Comparison of ENCODE assay signal across 22 cellular contexts in genomic region chr11:70734379-70734778, GRCh38.
"Had no signal": no experiment of that assay in that cellular context is flagged by ENCODE, and none has a peak within 500 bp of the region (broad histone marks: within the 10 kb centered on the region; RNA-seq: fewer than 3 reads in every experiment).

No MANE protein-coding gene starts in this region.

- H3K36me3 Mint-ChIP-seq: naive thymus-derived CD8-positive, alpha-beta T cell had no signal

- DNase-seq: effector CD4-positive, alpha-beta T cell; mammary epithelial cell; mesendoderm; midbrain; nephron progenitor cell; occipital lobe; retina; small intestine; stimulated activated CD4-positive, alpha-beta T cell treated with anti-CD3 and anti-CD28 coated beads, Interleukin-12 subunit alpha, Interleukin-12 subunit beta, amount 100 ng/mL, for 4 hours; stimulated activated CD4-positive, alpha-beta T cell treated with anti-CD3 and anti-CD28 coated beads, Interleukin-1b, Interleukin-23, amount 100 ng/mL, for 48 hours; stimulated activated CD4-positive, alpha-beta T cell treated with anti-CD3 and anti-CD28 coated beads, Interleukin-4, amount 100 ng/mL, for 1 hour; stimulated activated CD8-positive, alpha-beta memory T cell treated with anti-CD3 and anti-CD28 coated beads, Interleukin-4, amount 100 ng/mL, for 48 hours; stimulated activated naive CD4-positive, alpha-beta T cell; stimulated activated naive CD8-positive, alpha-beta T cell treated with anti-CD3 and anti-CD28 coated beads, Interleukin-15, amount 100 ng/mL, for 72 hours; transverse colon had no signal

- H3K9me3 Mint-ChIP-seq: nephron progenitor cell; stimulated activated naive CD8-positive, alpha-beta T cell treated with anti-CD3 and anti-CD28 coated beads, Interleukin-15, amount 100 ng/mL, for 72 hours had no signal

- H3K27ac Mint-ChIP-seq: naive thymus-derived CD8-positive, alpha-beta T cell; nephron progenitor cell; stimulated activated naive CD8-positive, alpha-beta T cell treated with anti-CD3 and anti-CD28 coated beads, Interleukin-15, amount 100 ng/mL, for 72 hours had no signal

- H3K4me1 Mint-ChIP-seq: nephron progenitor cell; stimulated activated naive CD8-positive, alpha-beta T cell treated with anti-CD3 and anti-CD28 coated beads, Interleukin-15, amount 100 ng/mL, for 72 hours had no signal

- H3K9me3 ChIP-seq: pancreas, right lobe of liver, suprapubic skin, transverse colon, vagina had no signal

- H3K4me1 ChIP-seq: pancreas, right lobe of liver, suprapubic skin, transverse colon, vagina had no signal

- H3K4me3 ChIP-seq: dorsolateral prefrontal cortex, pancreas, right lobe of liver, suprapubic skin, transverse colon, vagina had no signal

- H3K36me3 ChIP-seq: pancreas, right lobe of liver, suprapubic skin, transverse colon, vagina had no signal

- H3K27me3 ChIP-seq: dorsolateral prefrontal cortex, pancreas, right lobe of liver, transverse colon, vagina had no signal

- H3K4me3 Mint-ChIP-seq: naive thymus-derived CD8-positive, alpha-beta T cell; nephron progenitor cell; stimulated activated naive CD8-positive, alpha-beta T cell treated with anti-CD3 and anti-CD28 coated beads, Interleukin-15, amount 100 ng/mL, for 72 hours had no signal

- H3K27me3 Mint-ChIP-seq: stimulated activated naive CD8-positive, alpha-beta T cell treated with anti-CD3 and anti-CD28 coated beads, Interleukin-15, amount 100 ng/mL, for 72 hours had no signal

- H3K27ac ChIP-seq: dorsolateral prefrontal cortex, pancreas, right lobe of liver, suprapubic skin, transverse colon, vagina had no signal

- ATAC-seq: left lobe of liver; naive thymus-derived CD8-positive, alpha-beta T cell; pancreas; right lobe of liver; stimulated activated naive CD8-positive, alpha-beta T cell treated with anti-CD3 and anti-CD28 coated beads, Interleukin-15, amount 100 ng/mL, for 72 hours had no signal
